Comparison of ENCODE assay signal across 9 cellular contexts in genomic region chr10:42637142-42637541, GRCh38. TPM values are rescaled to one million over a fixed set of nuclear protein-coding genes. Genes with fewer than 3 reads are reported as not detected.
DNase-seq lines count a peak whose midpoint lies in the region; ATAC-seq and FAIRE-seq lines count a peak whose summit lies in the region.
"Had no signal": no experiment of that assay in that cellular context is flagged by ENCODE, and none has a peak within 500 bp of the region (broad histone marks: within the 10 kb centered on the region; RNA-seq: fewer than 3 reads in every experiment).

No MANE protein-coding gene starts in this region.

- H3K4me3 Mint-ChIP-seq in activated T-helper 1 cell treated with anti-CD3 and anti-CD28 coated beads, Interleukin-12 subunit alpha, Interleukin-12 subunit beta, Interleukin-2, Interleukin-4 antibody, amounts not matched to agents 30 ng/mL and 10 ng/mL and 1 ng/mL, durations not matched to agents 14 hours and 24 hours and 36 hours = peak overlapping the region; percentile 98
- H3K4me3 Mint-ChIP-seq in stimulated activated naive CD8-positive, alpha-beta T cell treated with anti-CD3 and anti-CD28 coated beads, Interleukin-15, amount 100 ng/mL, for 72 hours = peak overlapping the region; percentile 89 to 98

- peaks cover 17% of the 10 kb centered on the region for H3K36me3 Mint-ChIP-seq in activated T-helper 1 cell treated with anti-CD3 and anti-CD28 coated beads, Interleukin-12 subunit alpha, Interleukin-12 subunit beta, Interleukin-2, Interleukin-4 antibody, amounts not matched to agents 30 ng/mL and 10 ng/mL and 1 ng/mL, durations not matched to agents 14 hours and 24 hours and 36 hours (ENCODE audit: low read depth)

- peak overlapping the region; percentile 98 for H3K27ac Mint-ChIP-seq in activated T-helper 1 cell treated with anti-CD3 and anti-CD28 coated beads, Interleukin-12 subunit alpha, Interleukin-12 subunit beta, Interleukin-2, Interleukin-4 antibody, amounts not matched to agents 30 ng/mL and 10 ng/mL and 1 ng/mL, durations not matched to agents 14 hours and 24 hours and 36 hours
- peak overlapping the region; percentile 96 to 99 for H3K27ac Mint-ChIP-seq in stimulated activated naive CD8-positive, alpha-beta T cell treated with anti-CD3 and anti-CD28 coated beads, Interleukin-15, amount 100 ng/mL, for 72 hours

- peak; percentile 36 for FAIRE-seq in islet of Langerhans (lab: Jason Lieb, UNC)

- ATAC-seq in stimulated activated naive CD8-positive, alpha-beta T cell treated with anti-CD3 and anti-CD28 coated beads, Interleukin-15, amount 100 ng/mL, for 72 hours = no peak

- intact Hi-C loops in activated T-helper 1 cell treated with anti-CD3 and anti-CD28 coated beads, Interleukin-12 subunit alpha, Interleukin-12 subunit beta, Interleukin-2, Interleukin-4 antibody, amounts not matched to agents 30 ng/mL and 10 ng/mL and 1 ng/mL, durations not matched to agents 14 hours and 24 hours and 36 hours (cut with micrococcal nuclease) = loop anchor here (5.0 to 10.0 kb wide), 3 partner anchors 165 to 1180 kb away; no protein-coding TSS in a partner anchor

- DNase-seq in NCI-H2227 (lab: John Stamatoyannopoulos, UW; ENCODE audit: unreplicated experiment) (peak; percentile 1), NCI-H2227 treated with DMSO at 0.1 percent for 48 hours (lab: John Stamatoyannopoulos, UW) (no peak), NCI-H1105 treated with DMSO at 0.1 percent for 48 hours (lab: John Stamatoyannopoulos, UW) (no peak), NCI-H1092 (lab: John Stamatoyannopoulos, UW) (no peak), COLO829 (ENCODE audit: low spot score) (no peak)
- no peak for DNase-seq in activated T-helper 1 cell treated with anti-CD3 and anti-CD28 coated beads, Interleukin-12 subunit alpha, Interleukin-12 subunit beta, Interleukin-2, Interleukin-4 antibody, amounts not matched to agents 30 ng/mL and 10 ng/mL and 1 ng/mL, durations not matched to agents 14 hours and 24 hours and 36 hours (ENCODE audit: low spot score)
- DNase-seq in stimulated activated naive CD8-positive, alpha-beta T cell treated with anti-CD3 and anti-CD28 coated beads, Interleukin-15, amount 100 ng/mL, for 72 hours = no peak
- DNase-seq: ACHN had no signal

- no peaks in the 10 kb centered on the region for H3K9me3 Mint-ChIP-seq in activated T-helper 1 cell treated with anti-CD3 and anti-CD28 coated beads, Interleukin-12 subunit alpha, Interleukin-12 subunit beta, Interleukin-2, Interleukin-4 antibody, amounts not matched to agents 30 ng/mL and 10 ng/mL and 1 ng/mL, durations not matched to agents 14 hours and 24 hours and 36 hours
- H3K9me3 Mint-ChIP-seq in stimulated activated naive CD8-positive, alpha-beta T cell treated with anti-CD3 and anti-CD28 coated beads, Interleukin-15, amount 100 ng/mL, for 72 hours = no peaks in the 10 kb centered on the region

- no peaks in the 10 kb centered on the region for H3K27me3 Mint-ChIP-seq in activated T-helper 1 cell treated with anti-CD3 and anti-CD28 coated beads, Interleukin-12 subunit alpha, Interleukin-12 subunit beta, Interleukin-2, Interleukin-4 antibody, amounts not matched to agents 30 ng/mL and 10 ng/mL and 1 ng/mL, durations not matched to agents 14 hours and 24 hours and 36 hours (ENCODE audit: insufficient read depth)
- no peaks in the 10 kb centered on the region for H3K27me3 Mint-ChIP-seq in stimulated activated naive CD8-positive, alpha-beta T cell treated with anti-CD3 and anti-CD28 coated beads, Interleukin-15, amount 100 ng/mL, for 72 hours

- H3K4me1 Mint-ChIP-seq in activated T-helper 1 cell treated with anti-CD3 and anti-CD28 coated beads, Interleukin-12 subunit alpha, Interleukin-12 subunit beta, Interleukin-2, Interleukin-4 antibody, amounts not matched to agents 30 ng/mL and 10 ng/mL and 1 ng/mL, durations not matched to agents 14 hours and 24 hours and 36 hours (ENCODE audit: low read depth) = peaks cover 29% of the 10 kb centered on the region
- H3K4me1 Mint-ChIP-seq in stimulated activated naive CD8-positive, alpha-beta T cell treated with anti-CD3 and anti-CD28 coated beads, Interleukin-15, amount 100 ng/mL, for 72 hours = peaks cover 38% of the 10 kb centered on the region

RNA-seq across cellular contexts. Expression of gene ZNF33B, which starts 1.2 kb away (rescaled TPM):
- total RNA-seq in activated T-helper 1 cell treated with anti-CD3 and anti-CD28 coated beads, Interleukin-12 subunit alpha, Interleukin-12 subunit beta, Interleukin-2, Interleukin-4 antibody, amounts not matched to agents 30 ng/mL and 10 ng/mL and 1 ng/mL, durations not matched to agents 14 hours and 24 hours and 36 hours = 7.6 and 7.9 TPM in 2 replicates
